ENCODE assay signal across 7 cellular contexts in genomic region chr19:9848060-9848459, GRCh38. TPM values are rescaled to one million over a fixed set of nuclear protein-coding genes. Genes with fewer than 3 reads are reported as not detected.
DNase-seq lines count a peak whose midpoint lies in the region; ATAC-seq, FAIRE-seq and TF ChIP-seq lines count a peak whose summit lies in the region.

No MANE protein-coding gene starts in this region.

- TF ChIP-seq POLR2A in Peyer's patch (IDR thresholded peaks at IDR 0.05) = no peak

- no peak overlapping the region for H3K4me3 Mint-ChIP-seq in mesothelial cell of epicardium

- peaks cover 5% of the 10 kb centered on the region for H3K4me1 Mint-ChIP-seq in mesothelial cell of epicardium

- H3K9me3 Mint-ChIP-seq in mesothelial cell of epicardium = no peaks in the 10 kb centered on the region

- 76 to 79% methylated on average over 4 of the region's 4 CpGs for WGBS in pancreas, 2 donors

- no peak overlapping the region for H3K27ac Mint-ChIP-seq in mesothelial cell of epicardium

- peak; percentile 57 for TF ChIP-seq CTCF in GM12875 (IDR thresholded peaks at IDR 0.05; ENCODE audit: borderline replicate concordance, insufficient read depth, low read depth, low read length)
- TF ChIP-seq CTCF in Peyer's patch (IDR thresholded peaks at IDR 0.05) = peak in 4 of 6 experiments; percentile 18 to 25 (median 20)
- TF ChIP-seq CTCF in pancreas (IDR thresholded peaks at IDR 0.05) = no peak
- no peak for TF ChIP-seq CTCF in mesothelial cell of epicardium (IDR thresholded peaks at IDR 0.05; ENCODE audit: unreplicated experiment)

- intact Hi-C loops in pancreas (cut with DNase I) = no loop called here

- peaks cover 15% of the 10 kb centered on the region for H3K36me3 Mint-ChIP-seq in mesothelial cell of epicardium

- H3K4me1 ChIP-seq in Peyer's patch (no peaks in the 10 kb centered on the region), pancreas (no peaks in the 10 kb centered on the region)

- H3K27ac ChIP-seq in Peyer's patch (no peak overlapping the region), pancreas (no peak overlapping the region)

- H3K9me3 ChIP-seq in Peyer's patch = no peaks in the 10 kb centered on the region
- H3K9me3 ChIP-seq in pancreas = no peaks in the 10 kb centered on the region

- H3K4me3 ChIP-seq in GM12875 (ENCODE audit: low read depth, low read length) (no peak overlapping the region), Peyer's patch (no peak overlapping the region), pancreas (no peak overlapping the region)

- DNase-seq in Peyer's patch = no peak
- peak; percentile 48 for DNase-seq in cerebellar cortex (ENCODE audit: low spot score)
- no peak for DNase-seq in pancreas
- DNase-seq in Ammon's horn (ENCODE audit: low spot score) = no peak
- no peak for DNase-seq in mesothelial cell of epicardium (ENCODE audit: low spot score in 2 of 2, unreplicated experiment in 2 of 2)

- ATAC-seq in pancreas (peak in 3 of 4 donors; percentile 56 to 63 (median 57)), GM21447 (IDR thresholded peaks at IDR 0.05; ENCODE audit: unreplicated experiment) (no peak)

- FAIRE-seq in pancreas (lab: Jason Lieb, UNC) = no peak

- H3K27me3 Mint-ChIP-seq in mesothelial cell of epicardium (ENCODE audit: low read depth) = no peaks in the 10 kb centered on the region

- no peaks in the 10 kb centered on the region for H3K27me3 ChIP-seq in Peyer's patch
- H3K27me3 ChIP-seq in pancreas = no peaks in the 10 kb centered on the region

- H3K36me3 ChIP-seq in Peyer's patch = peaks cover 0 to 56% (median 0%) of the 10 kb centered on the region in 3 donors
- H3K36me3 ChIP-seq in pancreas = no peaks in the 10 kb centered on the region

RNA-seq across cellular contexts. Expression of gene PIN1, which starts 12.9 kb away (rescaled TPM):
- total RNA-seq in Peyer's patch (10 to 100 TPM; 35.7 to 89.1 (median 61.1) TPM), pancreas (10 to 100 TPM; 15.1 to 28.4 (median 22.0) TPM), mesothelial cell of epicardium (60.0 to 61.1 TPM (median 60.6 TPM) in 3 replicates)
- 10 to 100 TPM; 42.4 to 92.8 TPM for polyA plus RNA-seq in pancreas

RNA-seq across cellular contexts. Expression of gene UBL5, which starts 20.3 kb away (rescaled TPM):
- total RNA-seq in Peyer's patch (100 to 1,000 TPM; 177 to 258 (median 207) TPM), pancreas (100 to 1,000 TPM in 2 of 6 donors, 10 to 100 TPM in 4; 57.5 to 117 (median 87.5) TPM), mesothelial cell of epicardium (248 to 264 TPM (median 260 TPM) in 3 replicates)
- polyA plus RNA-seq in pancreas = 100 to 1,000 TPM; 361 to 440 TPM

RNA-seq across cellular contexts. Expression of gene FBXL12, which starts 29.2 kb away (rescaled TPM):
- total RNA-seq in Peyer's patch (10 to 100 TPM; 39.8 to 87.9 (median 70.8) TPM), pancreas (10 to 100 TPM in 1 of 6 donors, 1 to 10 TPM in 5; 6.5 to 12.5 (median 7.0) TPM), mesothelial cell of epicardium (42.4 to 43.8 TPM (median 43.5 TPM) in 3 replicates)
- polyA plus RNA-seq in pancreas = 10 to 100 TPM; 16.6 to 20.5 TPM

Comparison
In these comparisons a context has a peak if more than half of its experiments do, and no peak if none do; other contexts are left out.
1. CTCF ChIP-seq: peak in GM12875 (single experiment) and Peyer's patch (4 of 6); none in pancreas (0 of 4) and mesothelial cell of epicardium (single experiment).